In genomic region chr3:152669560-152669959, GRCh38 we compare ENCODE assay signal across 29 cellular contexts.
"Had no signal": no experiment of that assay in that cellular context is flagged by ENCODE, and none has a peak within 500 bp of the region (broad histone marks: within the 10 kb centered on the region; RNA-seq: fewer than 3 reads in every experiment).

No MANE protein-coding gene starts in this region.

- H3K9me3 ChIP-seq: ascending aorta had no signal

- H3K4me1 ChIP-seq: ascending aorta had no signal

- H3K4me3 ChIP-seq: ascending aorta, cardiac muscle cell had no signal

- H3K27ac ChIP-seq: ascending aorta, cardiac muscle cell, VCaP had no signal

- ATAC-seq: activated CD8-positive, alpha-beta memory T cell treated with anti-CD3 and anti-CD28 coated beads, Interleukin-2, amount 10 ng/mL, durations not matched to agents 7 days and 5 days; activated CD8-positive, alpha-beta T cell treated with anti-CD3 and anti-CD28 coated beads for 36 hours; activated naive CD8-positive, alpha-beta T cell treated with anti-CD3 and anti-CD28 coated beads, Interleukin-2, amount 50 U/mL, for 24 hours had no signal

- H3K36me3 ChIP-seq: ascending aorta, cardiac muscle cell had no signal

- FAIRE-seq: bronchial epithelial cell, TTC549 had no signal

- DNase-seq: activated B cell treated with CpG ODN at 0.5 μM for 24 hours; activated CD4-positive, alpha-beta memory T cell treated with anti-CD3 and anti-CD28 coated beads for 36 hours; activated CD4-positive, alpha-beta T cell treated with anti-CD3 and anti-CD28 coated beads for 4 hours; activated CD4-positive, alpha-beta T cell treated with anti-CD3 and anti-CD28 coated beads, Interleukin-2, amount 10 ng/mL, durations not matched to agents 24 days and 14 days; activated CD4-positive, alpha-beta T cell treated with anti-CD3 and anti-CD28 coated beads, Interleukin-2, amount 50 U/mL, for 1 hour; activated CD4-positive, alpha-beta T cell treated with anti-CD3 and anti-CD28 coated beads, Interleukin-2, amount 50 U/mL, for 4 hours; activated CD4-positive, CD25-positive, alpha-beta regulatory T cell treated with anti-CD3 and anti-CD28 coated beads, Interleukin-2, amount 50 U/mL, for 72 hours; activated CD8-positive, alpha-beta memory T cell treated with anti-CD3 and anti-CD28 coated beads, Interleukin-2, amount 10 ng/mL, durations not matched to agents 7 days and 5 days; activated CD8-positive, alpha-beta memory T cell treated with anti-CD3 and anti-CD28 coated beads, Interleukin-2, amount 50 U/mL, for 48 hours; activated CD8-positive, alpha-beta T cell treated with anti-CD3 and anti-CD28 coated beads for 36 hours; activated effector memory CD4-positive, alpha-beta T cell treated with Interleukin-2 at 50 U/mL for 16 hours; activated gamma-delta T cell; activated naive CD4-positive, alpha-beta T cell treated with anti-CD3 and anti-CD28 coated beads, Interleukin-2, amount 10 ng/mL, durations not matched to agents 7 days and 5 days; activated naive CD4-positive, alpha-beta T cell treated with Interleukin-2 at 50 U/mL for 16 hours; activated naive CD8-positive, alpha-beta T cell treated with anti-CD3 and anti-CD28 coated beads, Interleukin-2, amount 10 ng/mL, durations not matched to agents 7 days and 5 days; activated naive CD8-positive, alpha-beta T cell treated with anti-CD3 and anti-CD28 coated beads, Interleukin-2, amount 50 U/mL, for 24 hours; activated T-cell treated with anti-CD3 and anti-CD28 coated beads, Interleukin-2, amount 50 U/mL, for 24 hours; activated T-cell treated with anti-CD3 and anti-CD28 coated beads, Interleukin-2, amount 50 U/mL, for 48 hours; amygdala; anterior cingulate cortex; caudate nucleus; cerebellar nuclear complex; T-helper 2 cell; T-helper 9 cell had no signal

- H3K27me3 ChIP-seq: ascending aorta, cardiac muscle cell had no signal
